25 cellular contexts compared by ENCODE assay signal in genomic region chr18:53756607-53756972, GRCh38.
"Had no signal": no experiment of that assay in that cellular context is flagged by ENCODE, and none has a peak within 500 bp of the region (broad histone marks: within the 10 kb centered on the region; RNA-seq: fewer than 3 reads in every experiment).

No MANE protein-coding gene starts in this region.

- H3K36me3 ChIP-seq: gastrocnemius medialis, heart left ventricle, neural progenitor cell, right lobe of liver, suprapubic skin, transverse colon had no signal

- H2AFZ ChIP-seq: hepatocyte, neural progenitor cell, parathyroid adenoma had no signal

- H3K4me2 ChIP-seq: hepatocyte, neural progenitor cell had no signal

- H3K27me3 ChIP-seq: gastrocnemius medialis, heart left ventricle, hepatocyte, neural progenitor cell, right lobe of liver, suprapubic skin, transverse colon had no signal

- DNase-seq: cerebellar nuclear complex; effector CD8-positive, alpha-beta T cell; endodermal cell; gastrocnemius medialis; heart left ventricle; kidney; left cardiac atrium; left ventricle myocardium superior; mammary epithelial cell; midbrain; naive thymus-derived CD4-positive, alpha-beta T cell; right lobe of liver; small intestine; stimulated activated CD4-positive, alpha-beta T cell treated with anti-CD3 and anti-CD28 coated beads, Interleukin-1b, Interleukin-23, amount 100 ng/mL, for 48 hours; stimulated activated CD4-positive, alpha-beta T cell treated with anti-CD3 and anti-CD28 coated beads, Interleukin-4, amount 100 ng/mL, for 1 hour; stimulated activated CD8-positive, alpha-beta memory T cell treated with anti-CD3 and anti-CD28 coated beads, Interleukin-4, amount 100 ng/mL, for 48 hours; stimulated activated naive CD4-positive, alpha-beta T cell; stimulated activated naive CD8-positive, alpha-beta T cell treated with anti-CD3 and anti-CD28 coated beads, Interleukin-15, amount 100 ng/mL, for 72 hours; transverse colon had no signal

- H3K27ac ChIP-seq: epithelial cell of prostate, gastrocnemius medialis, heart left ventricle, hepatocyte, neural progenitor cell, parathyroid adenoma, right lobe of liver, suprapubic skin, transverse colon had no signal

- H3K79me2 ChIP-seq: hepatocyte, parathyroid adenoma had no signal

- ATAC-seq: esophagus mucosa; gastrocnemius medialis; heart left ventricle; left cardiac atrium; left ventricle myocardium superior; naive thymus-derived CD4-positive, alpha-beta T cell; right lobe of liver; stimulated activated naive CD8-positive, alpha-beta T cell treated with anti-CD3 and anti-CD28 coated beads, Interleukin-15, amount 100 ng/mL, for 72 hours had no signal

- H3K4me1 ChIP-seq: gastrocnemius medialis, heart left ventricle, parathyroid adenoma, right lobe of liver, suprapubic skin had no signal

- H3K9me3 ChIP-seq: gastrocnemius medialis, right lobe of liver, suprapubic skin, transverse colon had no signal

- H3K4me3 ChIP-seq: gastrocnemius medialis, heart left ventricle, hepatocyte, neural progenitor cell, right lobe of liver, suprapubic skin, transverse colon had no signal

- H3K9ac ChIP-seq: neural progenitor cell, parathyroid adenoma had no signal
